In genomic region chr11:17939542-17939941, GRCh38 we compare ENCODE assay signal across 24 cellular contexts.
DNase-seq lines count a peak whose midpoint lies in the region; ATAC-seq and TF ChIP-seq lines count a peak whose summit lies in the region.
"Had no signal": no experiment of that assay in that cellular context is flagged by ENCODE, and none has a peak within 500 bp of the region (broad histone marks: within the 10 kb centered on the region; RNA-seq: fewer than 3 reads in every experiment).

No MANE protein-coding gene starts in this region.

- 27% methylated on average over 1 of the region's 1 CpG for WGBS in right lobe of liver (ENCODE audit: insufficient coverage, low coverage, low lambda C conversion rate, missing lambda C conversion rate)

- H3K4me1 ChIP-seq in right lobe of liver, result peaks cover 0 to 13% (median 4%) of the 10 kb centered on the region in 4 donors
- H3K4me1 ChIP-seq: SJCRH30 had no signal

- H3K36me3 ChIP-seq in right lobe of liver, result no peaks in the 10 kb centered on the region
- H3K36me3 ChIP-seq: SJCRH30 had no signal

- H3K9me3 Mint-ChIP-seq in activated naive CD4-positive, alpha-beta T cell treated with anti-CD3 and anti-CD28 coated beads, Interleukin-2, amount 50 U/mL, for 72 hours, result peaks cover 9 to 14% of the 10 kb centered on the region in 2 donors

- TF ChIP-seq CTCF in right lobe of liver (IDR thresholded peaks at IDR 0.05), result no peak

- intact Hi-C loops in Right ventricle myocardium superior (cut with DNase I), result no loop called here
- intact Hi-C loops in Right ventricle myocardium inferior (cut with DNase I), result no loop called here
- intact Hi-C loops in right lobe of liver (cut with DNase I), result no loop called here

- no peaks in the 10 kb centered on the region for H3K9me3 ChIP-seq in right lobe of liver

- peak; percentile 68 for ATAC-seq in Right ventricle myocardium superior (ENCODE audit: poor library complexity)
- no peak for ATAC-seq in Right ventricle myocardium inferior
- ATAC-seq in right lobe of liver, result peak; percentile 95 to 98 (median 97)
- no peak for ATAC-seq in activated naive CD4-positive, alpha-beta T cell treated with anti-CD3 and anti-CD28 coated beads, Interleukin-2, amount 50 U/mL, for 72 hours
- ATAC-seq: GM12878, K562, SK-N-SH treated with all-trans-retinoic acid at 6 μM for 48 hours had no signal

- no peak for TF ChIP-seq POLR2A in right lobe of liver (IDR thresholded peaks at IDR 0.05)

- H3K27me3 ChIP-seq in right lobe of liver, result no peaks in the 10 kb centered on the region
- H3K27me3 ChIP-seq: SJCRH30 had no signal

- no peak overlapping the region for H3K4me3 ChIP-seq in right lobe of liver
- H3K4me3 ChIP-seq: GM12878, GM23248, K562, SJCRH30 had no signal

- no peak overlapping the region for H3K27ac ChIP-seq in right lobe of liver
- H3K27ac ChIP-seq: GM23248, SJCRH30 had no signal

- DNase-seq in Right ventricle myocardium superior, result peak; percentile 43
- no peak for DNase-seq in Right ventricle myocardium inferior (ENCODE audit: missing footprints)
- DNase-seq in DMS 273 treated with DMSO at 0.1 percent for 48 hours (lab: John Stamatoyannopoulos, UW), result peak; percentile 17
- DNase-seq in NCI-H69 (lab: John Stamatoyannopoulos, UW), result peak; percentile 86
- DNase-seq in right lobe of liver, result peak; percentile 77 to 86 (median 85)
- DNase-seq in stimulated activated CD4-positive, alpha-beta T cell treated with anti-CD3 and anti-CD28 coated beads, Interleukin-1b, Interleukin-23, amount 100 ng/mL, for 48 hours, result no peak
- no peak for DNase-seq in islet precursor cell
- DNase-seq in activated naive CD4-positive, alpha-beta T cell treated with anti-CD3 and anti-CD28 coated beads, Interleukin-2, amount 50 U/mL, for 72 hours (ENCODE audit: low spot score in 2 of 2), result no peak
- DNase-seq: 8988T, DMS53, GDM1, GM23248, H7, Kasumi-1, NCI-H1092 treated with DMSO at 0.1 percent for 48 hours, NCI-H1436, NCI-H2029, NCI-H226, NCI-H524, NCI-H774, SJCRH30 had no signal

- H3K27ac Mint-ChIP-seq in activated naive CD4-positive, alpha-beta T cell treated with anti-CD3 and anti-CD28 coated beads, Interleukin-2, amount 50 U/mL, for 72 hours, result no peak overlapping the region

- peaks cover 14 to 17% of the 10 kb centered on the region in 2 donors for H3K36me3 Mint-ChIP-seq in activated naive CD4-positive, alpha-beta T cell treated with anti-CD3 and anti-CD28 coated beads, Interleukin-2, amount 50 U/mL, for 72 hours

Comparison
In these comparisons a context has a peak if more than half of its experiments do, and no peak if none do; other contexts are left out.
1. ATAC-seq: peak in Right ventricle myocardium superior (single experiment) and right lobe of liver (4 of 4); none in Right ventricle myocardium inferior (single experiment) and activated naive CD4-positive, alpha-beta T cell treated with anti-CD3 and anti-CD28 coated beads, Interleukin-2, amount 50 U/mL, for 72 hours (0 of 2).
2. DNase-seq: peak in Right ventricle myocardium superior (single experiment), DMS 273 treated with DMSO at 0.1 percent for 48 hours (single experiment), NCI-H69 (single experiment) and right lobe of liver (3 of 3); none in Right ventricle myocardium inferior (single experiment), stimulated activated CD4-positive, alpha-beta T cell treated with anti-CD3 and anti-CD28 coated beads, Interleukin-1b, Interleukin-23, amount 100 ng/mL, for 48 hours (single experiment), islet precursor cell (single experiment) and activated naive CD4-positive, alpha-beta T cell treated with anti-CD3 and anti-CD28 coated beads, Interleukin-2, amount 50 U/mL, for 72 hours (0 of 2).